In the genomic region with DNA sequence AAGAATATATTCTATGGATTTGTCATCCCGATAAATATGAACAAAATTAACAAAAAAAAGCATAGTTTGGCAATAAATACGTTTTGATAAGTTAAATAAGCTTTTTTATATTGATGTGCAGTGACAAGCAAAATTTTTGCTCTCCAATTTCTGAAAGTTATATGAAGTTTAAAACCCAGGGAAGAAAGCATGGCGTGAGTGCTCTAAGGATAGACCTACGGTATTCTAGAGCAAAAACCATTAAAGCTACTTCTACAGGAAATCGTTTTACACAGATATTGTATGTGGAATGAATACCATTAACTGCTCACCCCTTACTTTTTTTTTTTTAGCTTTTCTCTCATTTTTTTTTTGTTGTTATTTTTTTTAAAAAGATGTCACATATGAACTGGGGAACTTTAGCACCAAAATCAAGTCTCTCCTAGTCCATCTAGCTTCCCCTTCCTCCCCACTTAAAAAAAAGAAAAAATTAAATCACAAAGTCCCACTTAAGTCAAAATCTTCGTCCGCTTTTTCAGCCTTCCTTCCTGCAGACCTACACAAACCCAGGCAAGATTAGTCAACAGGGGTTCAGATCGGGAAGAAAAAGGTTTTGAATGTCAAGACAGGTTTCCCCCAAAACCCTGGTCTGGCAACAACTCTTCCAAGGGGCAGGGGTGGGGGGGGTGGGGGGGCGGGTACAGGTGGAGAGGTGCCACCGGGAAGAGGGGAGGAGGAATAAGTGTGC, we compare ENCODE assay signal across 8 cellular contexts. TPM values are rescaled to one million over a fixed set of nuclear protein-coding genes. Genes with fewer than 3 reads are reported as not detected.
A peak's percentile ranks its signal among the peaks of the same experiment; 100 is the strongest.
DNase-seq lines count a peak whose midpoint lies in the region; ATAC-seq and TF ChIP-seq lines count a peak whose summit lies in the region.

No MANE protein-coding gene starts in this region.

- H3F3A ChIP-seq in PC-3 (ENCODE audit: low read length, unreplicated experiment), result no peaks in the 10 kb centered on the region

- H3K9me3 ChIP-seq in BLaER1, result no peaks in the 10 kb centered on the region; the same call in 1 of the 2 replicates
- no peaks in the 10 kb centered on the region for H3K9me3 ChIP-seq in PC-3 (ENCODE audit: low read length)
- H3K9me3 ChIP-seq in neuron (ENCODE audit: low read length), result no peaks in the 10 kb centered on the region

- peaks cover 55% of the 10 kb centered on the region for H3K36me3 ChIP-seq in BLaER1
- peaks cover 47% of the 10 kb centered on the region for H3K36me3 ChIP-seq in PC-3 (ENCODE audit: low read depth, low read length)
- H3K36me3 ChIP-seq in neuron (ENCODE audit: insufficient read depth, low read length), result peaks cover 43% of the 10 kb centered on the region

- peaks cover 56% of the 10 kb centered on the region for H3K4me1 Mint-ChIP-seq in endothelial cell (ENCODE audit: unreplicated experiment)

- H4K20me1 ChIP-seq in BLaER1 (peaks cover 72% of the 10 kb centered on the region), PC-3 (ENCODE audit: low read length) (peaks cover 36% of the 10 kb centered on the region)

- H3K36me3 Mint-ChIP-seq in endothelial cell (ENCODE audit: low read depth, unreplicated experiment), result peaks cover 61% of the 10 kb centered on the region

- H3K4me2 ChIP-seq in BLaER1 (peak overlapping the region; percentile 90), PC-3 (ENCODE audit: low read length) (peak overlapping the region; percentile 44)

- no peaks in the 10 kb centered on the region for H3K9me3 Mint-ChIP-seq in endothelial cell (ENCODE audit: unreplicated experiment)

- POLR2A ChIA-PET in PC-3 (lab: Charles Lee; ENCODE audit: unreplicated experiment), result interaction anchor here (0.6 to 0.8 kb wide), 8 partner anchors 14 to 877 kb away, joined by 3 to 16 read pairs (median 4); no protein-coding TSS in a partner anchor

- CTCF ChIA-PET in PC-3 (lab: Charles Lee), result interaction anchor here (0.6 to 0.8 kb wide), 4 partner anchors 241 to 1158 kb away, joined by 3 to 7 read pairs (median 4); no protein-coding TSS in a partner anchor

- H3K27ac ChIP-seq in BLaER1 (peak overlapping the region; percentile 71), PC-3 (ENCODE audit: low read length) (peak overlapping the region; percentile 22; the same call in 1 of the 2 replicates)

- H2AFZ ChIP-seq in PC-3 (ENCODE audit: low read length), result no peak overlapping the region
- H2AFZ ChIP-seq in neuron (ENCODE audit: low read depth, low read length), result no peak overlapping the region

- H3K27me3 Mint-ChIP-seq in endothelial cell (ENCODE audit: unreplicated experiment), result peaks cover 33% of the 10 kb centered on the region

- TF ChIP-seq CTCF in PC-3 (conservative IDR thresholded peaks at IDR 0.05; ENCODE audit: low read depth, low read length), result no peak
- no peak for TF ChIP-seq CTCF in endothelial cell (IDR thresholded peaks at IDR 0.05; ENCODE audit: unreplicated experiment)

- intact Hi-C loops in PC-3 (cut with micrococcal nuclease), result loop anchor here (1.0 to 5.0 kb wide), 8 partner anchors 190 to 704 kb away; no protein-coding TSS in a partner anchor

- H3K9me2 ChIP-seq in PC-3 (replicated peaks; ENCODE audit: low read length), result no peaks in the 10 kb centered on the region

- no peak for DNase-seq in PC-3
- DNase-seq in endothelial cell (ENCODE audit: low spot score), result no peak
- DNase-seq in SHP77 (lab: John Stamatoyannopoulos, UW), result no peak

- peaks cover 47% of the 10 kb centered on the region for H3K4me1 ChIP-seq in BLaER1
- H3K4me1 ChIP-seq in PC-3 (ENCODE audit: insufficient read depth, low read length), result peaks cover 55% of the 10 kb centered on the region
- peaks cover 29% of the 10 kb centered on the region for H3K4me1 ChIP-seq in neuron (ENCODE audit: insufficient read depth, low read length)

- peaks cover 47% of the 10 kb centered on the region for H3K79me2 ChIP-seq in PC-3 (ENCODE audit: low read length)

- H3K4me3 ChIP-seq in BLaER1 (peak overlapping the region; percentile 99), PC-3 (ENCODE audit: low read length) (peak overlapping the region; percentile 20; the same call in 1 of the 2 replicates), neuron (ENCODE audit: low read length) (peak overlapping the region; percentile 99)

- H3K27ac Mint-ChIP-seq in endothelial cell (ENCODE audit: unreplicated experiment), result peak overlapping the region; percentile 54

- H3K27me3 ChIP-seq in BLaER1 (no peaks in the 10 kb centered on the region), PC-3 (ENCODE audit: low read length) (no peaks in the 10 kb centered on the region), neuron (ENCODE audit: insufficient read depth, low read length) (no peaks in the 10 kb centered on the region)

- ATAC-seq in PC-3 (no peak), HG02759 (IDR thresholded peaks at IDR 0.05; ENCODE audit: unreplicated experiment) (no peak), GM21619 (IDR thresholded peaks at IDR 0.05; ENCODE audit: unreplicated experiment) (no peak), HG02678 (IDR thresholded peaks at IDR 0.05; ENCODE audit: unreplicated experiment) (no peak)

- H3K9ac ChIP-seq in BLaER1, result peak overlapping the region; percentile 99
- peak overlapping the region; percentile 10; the same call in 1 of the 2 replicates for H3K9ac ChIP-seq in PC-3 (ENCODE audit: low read length)

- H3K4me3 Mint-ChIP-seq in endothelial cell (ENCODE audit: unreplicated experiment), result peak overlapping the region; percentile 99

- no TSS peak for BruUV-seq in PC-3 (replicated peaks; lab: Mats Ljungman, UMichigan)

RNA-seq across cellular contexts. Expression of gene ZFP36L1, which starts 4.4 kb away (rescaled TPM):
- total RNA-seq in PC-3 (2014; rRNA removed) (63.1 and 79.7 TPM in 2 replicates), endothelial cell (ENCODE audit: unreplicated experiment) (385 TPM)

Comparison
In these comparisons a context has a peak if more than half of its experiments do, and no peak if none do; other contexts are left out.
1. H3K4me3 ChIP-seq: peak in every context shown above with its lines; median percentile 99 in BLaER1; 99 in neuron; 20 in PC-3.